ENCODE assay signal across 21 cellular contexts in genomic region chr4:82969414-82969813, GRCh38. TPM values are rescaled to one million over a fixed set of nuclear protein-coding genes. Genes with fewer than 3 reads are reported as not detected.
DNase-seq lines count a peak whose midpoint lies in the region; ATAC-seq, FAIRE-seq and TF ChIP-seq lines count a peak whose summit lies in the region.
"Had no signal": no experiment of that assay in that cellular context is flagged by ENCODE, and none has a peak within 500 bp of the region (broad histone marks: within the 10 kb centered on the region; RNA-seq: fewer than 3 reads in every experiment).

No MANE protein-coding gene starts in this region.

- H3K9ac ChIP-seq in OCI-LY1 (ENCODE audit: low read length) (no peak overlapping the region), GM23248 (no peak overlapping the region)

- peak overlapping the region; percentile 52 for H3K27ac Mint-ChIP-seq in memory B cell
- H3K27ac Mint-ChIP-seq: T-helper 2 cell treated with Interferon-gamma antibody and Interleukin-4, amounts not matched to agents 5 μg/mL and 100 μg/mL, for 36 hours had no signal

- no peaks in the 10 kb centered on the region for H3K27me3 Mint-ChIP-seq in memory B cell

- FAIRE-seq in GM12891 (lab: Jason Lieb, UNC) = peak; percentile 13
- FAIRE-seq: HTR-8/SVneo had no signal

- peaks cover 26% of the 10 kb centered on the region for H3K4me1 ChIP-seq in OCI-LY1 (ENCODE audit: insufficient read depth, low read length, severe bottlenecking)
- no peaks in the 10 kb centered on the region for H3K4me1 ChIP-seq in GM23248 (ENCODE audit: insufficient read depth)
- H3K4me1 ChIP-seq: BE2C had no signal

- peaks cover 78% of the 10 kb centered on the region for H3K36me3 ChIP-seq in OCI-LY1 (ENCODE audit: insufficient read depth, low read length)
- H3K36me3 ChIP-seq in MG63 = peaks cover 9% of the 10 kb centered on the region
- H3K36me3 ChIP-seq in GM23248 (ENCODE audit: low read depth) = peaks cover 26% of the 10 kb centered on the region

- no peaks in the 10 kb centered on the region for H3K9me3 Mint-ChIP-seq in memory B cell
- H3K9me3 Mint-ChIP-seq: T-helper 2 cell treated with Interferon-gamma antibody and Interleukin-4, amounts not matched to agents 5 μg/mL and 100 μg/mL, for 36 hours had no signal

- H4K20me1 ChIP-seq in OCI-LY1 (ENCODE audit: insufficient read depth, low read length) (no peaks in the 10 kb centered on the region), GM23248 (ENCODE audit: insufficient read depth) (no peaks in the 10 kb centered on the region)

- H3K9me2 ChIP-seq in OCI-LY1 (ENCODE audit: low read depth, low read length) (no peaks in the 10 kb centered on the region), GM23248 (ENCODE audit: insufficient read depth) (no peaks in the 10 kb centered on the region)

- H3K4me2 ChIP-seq in OCI-LY1 (ENCODE audit: low read length) = no peak overlapping the region
- no peak overlapping the region for H3K4me2 ChIP-seq in GM23248 (ENCODE audit: unreplicated experiment)

- peak overlapping the region; percentile 45 for H3K27ac ChIP-seq in OCI-LY1 (ENCODE audit: low read depth, low read length, poor library complexity, severe bottlenecking)
- no peak overlapping the region for H3K27ac ChIP-seq in GM23248
- H3K27ac ChIP-seq: SK-N-MC had no signal

- peaks cover 39% of the 10 kb centered on the region for H3K36me3 Mint-ChIP-seq in memory B cell

- no peak overlapping the region for H3K4me3 ChIP-seq in OCI-LY1 (ENCODE audit: low read depth, low read length, poor library complexity, severe bottlenecking)
- H3K4me3 ChIP-seq in MG63 = no peak overlapping the region
- no peak overlapping the region for H3K4me3 ChIP-seq in GM23248
- H3K4me3 ChIP-seq: SK-N-MC had no signal

- intact Hi-C loops in left cardiac atrium (cut with DNase I) = no loop called here

- no peak for TF ChIP-seq POLR2A in GM12891 (IDR thresholded peaks at IDR 0.05; ENCODE audit: low read depth, low read length)

- no peak for TF ChIP-seq CTCF in OCI-LY1 (IDR thresholded peaks at IDR 0.05; ENCODE audit: low read length)

- WGBS in GM23248 (ENCODE audit: low coverage in 1 of 2, low lambda C conversion rate in 2 of 2, missing lambda C conversion rate in 2 of 2), 2 experiments = 73 to 74% methylated on average over 2 of the region's 2 CpGs

- H3K9me3 ChIP-seq in OCI-LY1 (ENCODE audit: low read length) (no peaks in the 10 kb centered on the region), MG63 (no peaks in the 10 kb centered on the region), GM23248 (ENCODE audit: low read depth) (no peaks in the 10 kb centered on the region)
- H3K9me3 ChIP-seq: BE2C had no signal

- no peaks in the 10 kb centered on the region for H3K79me2 ChIP-seq in OCI-LY1 (ENCODE audit: insufficient read depth, low read length)
- no peaks in the 10 kb centered on the region for H3K79me2 ChIP-seq in GM23248 (ENCODE audit: insufficient read depth)

- DNase-seq in GM12891 (ENCODE audit: insufficient read length, low spot score) (no peak), memory B cell (ENCODE audit: low spot score in 2 of 2) (no peak), MG63 (no peak), GM23248 (no peak), left cardiac atrium (no peak)
- DNase-seq: BE2C, DMS79, H7, KG1, MV-4-11, NCI-H1105 treated with DMSO at 0.1 percent for 48 hours, NCI-H2081, NCI-H2171 treated with DMSO at 0.1 percent for 48 hours, NCI-H524 treated with DMSO at 0.1 percent for 48 hours, PC-3, Right ventricle myocardium superior had no signal

- no peak overlapping the region for H3K4me3 Mint-ChIP-seq in memory B cell
- H3K4me3 Mint-ChIP-seq: T-helper 2 cell treated with Interferon-gamma antibody and Interleukin-4, amounts not matched to agents 5 μg/mL and 100 μg/mL, for 36 hours had no signal

- H3K4me1 Mint-ChIP-seq in memory B cell = peaks cover 6% of the 10 kb centered on the region

- H3K27me3 ChIP-seq in OCI-LY1 (ENCODE audit: insufficient read depth, low read length) (no peaks in the 10 kb centered on the region), MG63 (no peaks in the 10 kb centered on the region), GM23248 (replicated peaks; ENCODE audit: insufficient read depth) (no peaks in the 10 kb centered on the region)
- H3K27me3 ChIP-seq: BE2C had no signal

- in situ Hi-C loops in GM23248 (cut with MboI) = no loop called here

- H2AFZ ChIP-seq in OCI-LY1 (ENCODE audit: low read length) (no peak overlapping the region), GM23248 (no peak overlapping the region)

- ATAC-seq in GM18907 (IDR thresholded peaks at IDR 0.05; ENCODE audit: unreplicated experiment) (peak; percentile 7), memory B cell (ENCODE audit: low read depth) (no peak), left cardiac atrium (no peak)
- ATAC-seq: PC-3 had no signal

- H3F3A ChIP-seq in OCI-LY1 (ENCODE audit: insufficient read depth, low read length) = no peaks in the 10 kb centered on the region
- H3F3A ChIP-seq in GM23248 (ENCODE audit: insufficient read depth) = no peaks in the 10 kb centered on the region

TF ChIP-seq in GM12891, 5 proteins besides CTCF, POLR2A, EP300 and RAD21:
- TF ChIP-seq SPI1 (IDR thresholded peaks at IDR 0.05; ENCODE audit: low read depth, low read length) (no peak), TAF1 (IDR thresholded peaks at IDR 0.05; ENCODE audit: low read depth, low read length) (no peak), PAX5 (IDR thresholded peaks at IDR 0.05; ENCODE audit: insufficient read depth, low read length, severe bottlenecking) (no peak), POLR2AphosphoS5 (IDR thresholded peaks at IDR 0.05; ENCODE audit: low read depth, low read length) (no peak), POU2F2 (IDR thresholded peaks at IDR 0.05; ENCODE audit: low read depth, low read length) (no peak)

RNA-seq across cellular contexts. Expression of gene LIN54, which starts 41.2 kb away (rescaled TPM):
- 3.1 TPM for polyA plus RNA-seq in GM12891 (2012; ENCODE audit: low read depth, missing spikeins)
- 4.3 and 7.8 TPM in 2 replicates for total RNA-seq in MG63 (2014; rRNA removed; shearing (Covaris generic); ENCODE audit: low replicate concordance)
- 10.4 and 13.3 TPM in 2 replicates for total RNA-seq in GM23248 (2014; rRNA removed; shearing (Covaris generic))
- 6.4 and 6.8 TPM in 2 replicates for polyA plus RNA-seq in GM23248 (2016; fragmentation: Nextera tagmentation; extraction: Ambion mirVana)
- 1 to 10 TPM; 6.0 to 6.8 TPM for total RNA-seq in left cardiac atrium
